ENCODE assay signal across 22 cellular contexts in genomic region chr7:21722371-21722770, GRCh38.
DNase-seq lines count a peak whose midpoint lies in the region; ATAC-seq and TF ChIP-seq lines count a peak whose summit lies in the region.
"Had no signal": no experiment of that assay in that cellular context is flagged by ENCODE, and none has a peak within 500 bp of the region (broad histone marks: within the 10 kb centered on the region; RNA-seq: fewer than 3 reads in every experiment).

No MANE protein-coding gene starts in this region.

- CTCF ChIA-PET in A673 (lab: Charles Lee), result no interaction called here
- CTCF ChIA-PET in PC-9 (lab: Charles Lee), result no interaction called here

- TF ChIP-seq POLR2A in erythroblast (IDR thresholded peaks at IDR 0.05; ENCODE audit: low read length), result no peak

- peaks cover 54% of the 10 kb centered on the region for H3K27me3 ChIP-seq in A673 (replicated peaks; ENCODE audit: insufficient read depth, low read depth, low read length, poor library complexity)
- H3K27me3 ChIP-seq in GM23248 (replicated peaks; ENCODE audit: insufficient read depth), result 0 out of 2 replicates have a peak, but pooled peaks cover 9% of the 10 kb centered on the region
- H3K27me3 ChIP-seq in PC-9 (ENCODE audit: insufficient read depth, low read depth), result peaks cover 10% of the 10 kb centered on the region; the same call in 1 of the 2 replicates
- peaks cover 5% of the 10 kb centered on the region for H3K27me3 ChIP-seq in foreskin keratinocyte
- H3K27me3 ChIP-seq: adrenal gland, MG63, Peyer's patch, upper lobe of right lung had no signal

- H3K27ac ChIP-seq in A673 (ENCODE audit: low read depth, low read length, poor library complexity, severe bottlenecking), result no peak overlapping the region
- H3K27ac ChIP-seq in GM23248, result no peak overlapping the region
- H3K27ac ChIP-seq in PC-9, result no peak overlapping the region
- H3K27ac ChIP-seq in foreskin keratinocyte, result no peak overlapping the region
- H3K27ac ChIP-seq: adrenal gland, Peyer's patch, skin epidermis, upper lobe of right lung had no signal

- H4K20me1 ChIP-seq in GM23248 (ENCODE audit: insufficient read depth) (no peaks in the 10 kb centered on the region), PC-9 (ENCODE audit: insufficient read depth) (no peaks in the 10 kb centered on the region)

- no peak for DNase-seq in A673 (ENCODE audit: low spot score)
- DNase-seq in GM23248, result peak; percentile 1
- DNase-seq in PC-9, result no peak
- DNase-seq in foreskin keratinocyte, result no peak
- DNase-seq in erythroblast (lab: John Stamatoyannopoulos, UW), result no peak
- no peak for DNase-seq in amygdala (lab: John Stamatoyannopoulos, UW)
- DNase-seq in posterior cingulate gyrus, result no peak
- DNase-seq: activated CD8-positive, alpha-beta memory T cell treated with anti-CD3 and anti-CD28 coated beads for 24 hours; adrenal gland; cerebellar nuclear complex; GF-D8; head of caudate nucleus; MG63; NCI-H2029 treated with DMSO at 0.1 percent for 48 hours; NCI-H526; nucleus accumbens; Peyer's patch; stimulated activated naive B cell treated with anti-CD40 and anti-IgM and Interleukin-4, amounts not matched to agents 10 μg/mL and 1 μg/mL and 100 μg/mL, for 72 hours; upper lobe of right lung had no signal

- TF ChIP-seq CTCF in A673 (conservative IDR thresholded peaks at IDR 0.05; ENCODE audit: low read depth, low read length), result peak; percentile 44; the same call in 1 of the 2 replicates
- peak; percentile 59 for TF ChIP-seq CTCF in PC-9 (conservative IDR thresholded peaks at IDR 0.05)
- peak; percentile 35 for TF ChIP-seq CTCF in foreskin keratinocyte (conservative IDR thresholded peaks at IDR 0.05)

- H3K36me3 ChIP-seq in A673 (ENCODE audit: insufficient read depth, low read length, poor library complexity, severe bottlenecking), result no peaks in the 10 kb centered on the region
- no peaks in the 10 kb centered on the region for H3K36me3 ChIP-seq in GM23248 (ENCODE audit: low read depth)
- H3K36me3 ChIP-seq in PC-9 (ENCODE audit: low read depth), result no peaks in the 10 kb centered on the region
- H3K36me3 ChIP-seq: adrenal gland, MG63, Peyer's patch, upper lobe of right lung had no signal

- no peak overlapping the region for H3K4me2 ChIP-seq in GM23248 (ENCODE audit: unreplicated experiment)
- H3K4me2 ChIP-seq in PC-9, result no peak overlapping the region

- POLR2A ChIA-PET in A673 (lab: Charles Lee; ENCODE audit: low non-redundant PET), result no interaction called here
- POLR2A ChIA-PET in PC-9 (lab: Charles Lee; ENCODE audit: unreplicated experiment), result no interaction called here

- H3F3A ChIP-seq in GM23248 (ENCODE audit: insufficient read depth) (no peaks in the 10 kb centered on the region), PC-9 (ENCODE audit: insufficient read depth, low read depth) (no peaks in the 10 kb centered on the region)

- 17 to 23% methylated on average over 4 of the region's 4 CpGs for WGBS in GM23248 (ENCODE audit: low coverage in 1 of 2, low lambda C conversion rate in 2 of 2, missing lambda C conversion rate in 2 of 2), 2 experiments

- H3K4me3 ChIP-seq in A673 (ENCODE audit: low read depth, low read length, poor library complexity, severe bottlenecking) (no peak overlapping the region), GM23248 (no peak overlapping the region), PC-9 (no peak overlapping the region)
- H3K4me3 ChIP-seq: adrenal gland, MG63, Peyer's patch, skin epidermis, upper lobe of right lung had no signal

- in situ Hi-C loops in GM23248 (cut with MboI), result no loop called here

- H3K9ac ChIP-seq in GM23248, result no peak overlapping the region

- H3K9me3 ChIP-seq in A673 (ENCODE audit: low read depth, low read length, poor library complexity, severe bottlenecking) (no peaks in the 10 kb centered on the region), GM23248 (ENCODE audit: low read depth) (no peaks in the 10 kb centered on the region), PC-9 (ENCODE audit: insufficient read depth, low read depth) (no peaks in the 10 kb centered on the region)
- H3K9me3 ChIP-seq: adrenal gland, MG63, Peyer's patch, upper lobe of right lung had no signal

- ATAC-seq in foreskin keratinocyte (peak; percentile 41), GM21717 (IDR thresholded peaks at IDR 0.05; ENCODE audit: unreplicated experiment) (no peak)
- ATAC-seq: activated T-helper 17 cell treated with anti-CD3 and anti-CD28 coated beads, Interleukin-2, amount 50 U/mL, for 72 hours; stimulated activated naive B cell treated with anti-CD40 and anti-IgM and Interleukin-4, amounts not matched to agents 10 μg/mL and 1 μg/mL and 100 μg/mL, for 72 hours; upper lobe of right lung had no signal

- H3K9me2 ChIP-seq in GM23248 (ENCODE audit: insufficient read depth), result no peaks in the 10 kb centered on the region
- H3K9me2 ChIP-seq in PC-9 (ENCODE audit: insufficient read depth), result no peaks in the 10 kb centered on the region

- H3K79me2 ChIP-seq in GM23248 (ENCODE audit: insufficient read depth), result no peaks in the 10 kb centered on the region
- H3K79me2 ChIP-seq in PC-9 (ENCODE audit: low read depth), result no peaks in the 10 kb centered on the region

- intact Hi-C loops in A673 (cut with micrococcal nuclease; ENCODE audit: unreplicated experiment) (no loop called here), PC-9 (cut with micrococcal nuclease; ENCODE audit: unreplicated experiment) (no loop called here), posterior cingulate gyrus (cut with DNase I) (no loop called here)

- H3K4me1 ChIP-seq in A673 (ENCODE audit: insufficient read depth, low read length, poor library complexity, severe bottlenecking) (no peaks in the 10 kb centered on the region), GM23248 (ENCODE audit: insufficient read depth) (no peaks in the 10 kb centered on the region), PC-9 (replicated peaks; ENCODE audit: insufficient read depth) (no peaks in the 10 kb centered on the region), foreskin keratinocyte (no peaks in the 10 kb centered on the region)
- H3K4me1 ChIP-seq: adrenal gland, Peyer's patch, upper lobe of right lung had no signal

- H2AFZ ChIP-seq in GM23248, result no peak overlapping the region
- no peak overlapping the region for H2AFZ ChIP-seq in PC-9

- BruUV-seq in A673 (replicated peaks; lab: Mats Ljungman, UMichigan) (no TSS peak), PC-9 (replicated peaks; lab: Mats Ljungman, UMichigan) (no TSS peak)
